8 cellular contexts compared by ENCODE assay signal in genomic region chr16:90019201-90019542, GRCh38. TPM values are rescaled to one million over a fixed set of nuclear protein-coding genes. Genes with fewer than 3 reads are reported as not detected.
DNase-seq lines count a peak whose midpoint lies in the region; ATAC-seq and TF ChIP-seq lines count a peak whose summit lies in the region.

Gene DBNDD1, minus strand, starts transcription at chr16:90019456. Its CDS starts 115 bp downstream, at chr16:90019341.

- peaks cover 44% of the 10 kb centered on the region for H3K27me3 Mint-ChIP-seq in dendritic cell treated with granulocyte-macrophage colony-stimulating factor and Interleukin-4, amounts not matched to agents 40 ng/mL and 50 ng/mL, for 4 days

- ATAC-seq in HG03039 (IDR thresholded peaks at IDR 0.05; ENCODE audit: unreplicated experiment) = no peak

- H3K4me1 Mint-ChIP-seq in dendritic cell treated with granulocyte-macrophage colony-stimulating factor and Interleukin-4, amounts not matched to agents 40 ng/mL and 50 ng/mL, for 4 days (ENCODE audit: low read depth) = peaks cover 34% of the 10 kb centered on the region

- peak within 1 kb of the TSS; percentile 72 for H3K4me3 Mint-ChIP-seq in dendritic cell treated with granulocyte-macrophage colony-stimulating factor and Interleukin-4, amounts not matched to agents 40 ng/mL and 50 ng/mL, for 4 days

- no peaks in the 10 kb centered on the region for H3K9me3 Mint-ChIP-seq in dendritic cell treated with granulocyte-macrophage colony-stimulating factor and Interleukin-4, amounts not matched to agents 40 ng/mL and 50 ng/mL, for 4 days

- no peaks in the 10 kb centered on the region for H3K36me3 Mint-ChIP-seq in dendritic cell treated with granulocyte-macrophage colony-stimulating factor and Interleukin-4, amounts not matched to agents 40 ng/mL and 50 ng/mL, for 4 days (ENCODE audit: low read depth)

- H3K4me3 ChIP-seq in AG04449 (ENCODE audit: low read depth, low read length) (peak within 1 kb of the TSS; percentile 60), WERI-Rb-1 (ENCODE audit: low read depth, low read length) (no peak within 1 kb of the TSS)

- intact Hi-C loops in dendritic cell treated with granulocyte-macrophage colony-stimulating factor and Interleukin-4, amounts not matched to agents 40 ng/mL and 50 ng/mL, for 4 days (cut with micrococcal nuclease) = no loop called here

- CTCF ChIA-PET in AG04449 (lab: Yijun Ruan, JAX) = interaction anchor here (1.1 to 4.3 kb wide), 5 partner anchors 8 to 44 kb away, joined by 3 to 17 read pairs (median 14); no protein-coding TSS in a partner anchor

- no peaks in the 10 kb centered on the region for H3K27me3 ChIP-seq in WERI-Rb-1 (ENCODE audit: insufficient read depth, low read depth, severe bottlenecking)

- POLR2A ChIA-PET in AG04449 (lab: Yijun Ruan, JAX) = no interaction called here

- no peaks in the 10 kb centered on the region for H3K36me3 ChIP-seq in WERI-Rb-1

- no peak within 1 kb of the TSS for H3K27ac ChIP-seq in WERI-Rb-1

- TF ChIP-seq CTCF in AG04449 (IDR thresholded peaks at IDR 0.05; ENCODE audit: insufficient read depth, low read length, missing control alignments) (no peak), WERI-Rb-1 (IDR thresholded peaks at IDR 0.05; ENCODE audit: low read depth, low read length) (no peak)

- H3K27ac Mint-ChIP-seq in dendritic cell treated with granulocyte-macrophage colony-stimulating factor and Interleukin-4, amounts not matched to agents 40 ng/mL and 50 ng/mL, for 4 days = no peak within 1 kb of the TSS

- DNase-seq in AG04449 (ENCODE audit: low read depth, low spot score) (no peak), LHCN-M2 (ENCODE audit: low read depth) (no peak), myocyte (ENCODE audit: low read depth) (peak; percentile 59), DMS153 (lab: John Stamatoyannopoulos, UW) (no peak), WERI-Rb-1 (no peak), GDM1 (lab: John Stamatoyannopoulos, UW) (no peak)

- H3K9me3 ChIP-seq in WERI-Rb-1 (ENCODE audit: severe bottlenecking) = no peaks in the 10 kb centered on the region

RNA-seq across cellular contexts. Expression of gene DBNDD1, which starts in this region (rescaled TPM):
- total RNA-seq in LHCN-M2 (2014; rRNA removed) = 8.5 and 10.8 TPM in 2 replicates
- 4.2 TPM for polyA plus RNA-seq in LHCN-M2 (2012)
- 56.5 and 66.6 TPM in 2 replicates for total RNA-seq in myocyte
- 19.8 TPM for polyA plus RNA-seq in myocyte (2012)
